28 cellular contexts compared by ENCODE assay signal in the genomic region with DNA sequence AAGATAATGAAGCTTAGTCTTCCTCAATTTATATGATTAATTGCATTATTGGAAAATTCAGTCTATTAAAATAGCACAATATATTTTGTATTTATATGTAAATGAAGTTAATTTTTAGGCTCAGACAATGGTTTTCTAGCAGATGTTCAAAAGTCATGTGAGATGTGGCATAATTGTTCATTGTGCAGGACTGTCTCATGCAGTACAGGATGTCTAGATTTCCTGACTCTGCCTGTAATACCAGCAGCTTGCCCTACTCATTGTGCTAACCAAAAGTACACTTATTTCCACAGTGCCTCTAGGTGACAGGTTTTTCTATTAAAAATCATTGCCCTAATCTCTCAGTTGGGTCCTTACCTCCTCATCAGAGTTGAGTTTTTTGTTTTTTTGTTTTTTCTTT.
"Had no signal": no experiment of that assay in that cellular context is flagged by ENCODE, and none has a peak within 500 bp of the region (broad histone marks: within the 10 kb centered on the region; RNA-seq: fewer than 3 reads in every experiment).

No MANE protein-coding gene starts in this region.

- H3K27ac ChIP-seq: coronary artery, epithelial cell of prostate, esophagus squamous epithelium, gastrocnemius medialis, sigmoid colon, thyroid gland, upper lobe of left lung had no signal

- H3K27ac Mint-ChIP-seq: activated CD8-positive, alpha-beta memory T cell treated with anti-CD3 and anti-CD28 coated beads, Interleukin-2, amount 10 ng/mL, durations not matched to agents 7 days and 5 days; activated CD8-positive, alpha-beta T cell treated with anti-CD3 and anti-CD28 coated beads, Interleukin-2, amount 10 ng/mL, durations not matched to agents 7 days and 5 days; activated naive CD8-positive, alpha-beta T cell; endodermal cell; natural killer cell treated with Interleukin-12 subunit alpha and Interleukin-12 subunit beta and Interleukin-15 and Interleukin-18, amount 100 ng/mL, for 72 hours; progenitor cell of endocrine pancreas; stimulated activated effector memory CD8-positive, alpha-beta T cell treated with anti-CD3 and anti-CD28 coated beads, Interleukin-12 subunit alpha, Interleukin-12 subunit beta, amount 100 ng/mL, for 72 hours; stimulated activated naive CD8-positive, alpha-beta T cell treated with anti-CD3 and anti-CD28 coated beads, Interleukin-15, amount 100 ng/mL, for 72 hours; WTC11 had no signal

- H3K9me3 Mint-ChIP-seq: endodermal cell; immature natural killer cell; natural killer cell treated with Interleukin-12 subunit alpha and Interleukin-12 subunit beta and Interleukin-15 and Interleukin-18, amount 100 ng/mL, for 72 hours; stimulated activated effector memory CD8-positive, alpha-beta T cell treated with anti-CD3 and anti-CD28 coated beads, Interleukin-12 subunit alpha, Interleukin-12 subunit beta, amount 100 ng/mL, for 72 hours; stimulated activated naive CD8-positive, alpha-beta T cell treated with anti-CD3 and anti-CD28 coated beads, Interleukin-15, amount 100 ng/mL, for 72 hours; WTC11 had no signal

- DNase-seq: activated CD4-positive, alpha-beta T cell treated with anti-CD3 and anti-CD28 coated beads for 1 hour; activated CD8-positive, alpha-beta memory T cell treated with anti-CD3 and anti-CD28 coated beads, Interleukin-2, amount 10 ng/mL, durations not matched to agents 7 days and 5 days; activated CD8-positive, alpha-beta T cell treated with anti-CD3 and anti-CD28 coated beads, Interleukin-2, amount 10 ng/mL, durations not matched to agents 7 days and 5 days; activated naive CD4-positive, alpha-beta T cell; activated T-cell treated with anti-CD3 and anti-CD28 coated beads, Interleukin-2, amount 50 U/mL, for 48 hours; cerebellar nuclear complex; endodermal cell; esophagus squamous epithelium; gastrocnemius medialis; hippocampal formation; immature natural killer cell; mesenchymal stem cell; sigmoid colon; small intestine; stimulated activated CD4-positive, alpha-beta T cell treated with anti-CD3 and anti-CD28 coated beads, Interleukin-4, amount 100 ng/mL, for 24 hours; stimulated activated naive CD8-positive, alpha-beta T cell treated with anti-CD3 and anti-CD28 coated beads, Interleukin-15, amount 100 ng/mL, for 72 hours; T-helper 2 cell; thyroid gland; upper lobe of left lung had no signal

- ATAC-seq: activated CD8-positive, alpha-beta memory T cell treated with anti-CD3 and anti-CD28 coated beads, Interleukin-2, amount 10 ng/mL, durations not matched to agents 7 days and 5 days; activated CD8-positive, alpha-beta T cell treated with anti-CD3 and anti-CD28 coated beads, Interleukin-2, amount 10 ng/mL, durations not matched to agents 7 days and 5 days; gastrocnemius medialis; natural killer cell treated with Interleukin-12 subunit alpha and Interleukin-12 subunit beta and Interleukin-15 and Interleukin-18, amount 100 ng/mL, for 72 hours; SK-N-SH treated with all-trans-retinoic acid at 6 μM for 48 hours; stimulated activated effector memory CD8-positive, alpha-beta T cell treated with anti-CD3 and anti-CD28 coated beads, Interleukin-12 subunit alpha, Interleukin-12 subunit beta, amount 100 ng/mL, for 72 hours; stimulated activated naive CD8-positive, alpha-beta T cell treated with anti-CD3 and anti-CD28 coated beads, Interleukin-15, amount 100 ng/mL, for 72 hours; WTC11 had no signal

- H3K4me3 ChIP-seq: coronary artery, esophagus squamous epithelium, gastrocnemius medialis, sigmoid colon, thyroid gland, upper lobe of left lung had no signal

- H3K27me3 ChIP-seq: esophagus squamous epithelium, gastrocnemius medialis, sigmoid colon, thyroid gland, upper lobe of left lung had no signal

- H3K27me3 Mint-ChIP-seq: activated CD8-positive, alpha-beta memory T cell treated with anti-CD3 and anti-CD28 coated beads, Interleukin-2, amount 10 ng/mL, durations not matched to agents 7 days and 5 days; activated naive CD8-positive, alpha-beta T cell; natural killer cell treated with Interleukin-12 subunit alpha and Interleukin-12 subunit beta and Interleukin-15 and Interleukin-18, amount 100 ng/mL, for 72 hours; progenitor cell of endocrine pancreas; stimulated activated naive CD8-positive, alpha-beta T cell treated with anti-CD3 and anti-CD28 coated beads, Interleukin-15, amount 100 ng/mL, for 72 hours had no signal

- FAIRE-seq: bronchial epithelial cell, small intestine had no signal

- H3K9me3 ChIP-seq: esophagus squamous epithelium, gastrocnemius medialis, sigmoid colon, thyroid gland, upper lobe of left lung had no signal

- H3K4me1 Mint-ChIP-seq: endodermal cell, WTC11 had no signal

- H3K4me1 ChIP-seq: esophagus squamous epithelium, sigmoid colon had no signal

- H3K4me3 Mint-ChIP-seq: activated CD8-positive, alpha-beta memory T cell treated with anti-CD3 and anti-CD28 coated beads, Interleukin-2, amount 10 ng/mL, durations not matched to agents 7 days and 5 days; activated CD8-positive, alpha-beta T cell treated with anti-CD3 and anti-CD28 coated beads, Interleukin-2, amount 10 ng/mL, durations not matched to agents 7 days and 5 days; activated naive CD8-positive, alpha-beta T cell; endodermal cell; immature natural killer cell; natural killer cell treated with Interleukin-12 subunit alpha and Interleukin-12 subunit beta and Interleukin-15 and Interleukin-18, amount 100 ng/mL, for 72 hours; stimulated activated effector memory CD8-positive, alpha-beta T cell treated with anti-CD3 and anti-CD28 coated beads, Interleukin-12 subunit alpha, Interleukin-12 subunit beta, amount 100 ng/mL, for 72 hours; stimulated activated naive CD8-positive, alpha-beta T cell treated with anti-CD3 and anti-CD28 coated beads, Interleukin-15, amount 100 ng/mL, for 72 hours; WTC11 had no signal
